ENCODE assay signal across 8 cellular contexts in the genomic region with DNA sequence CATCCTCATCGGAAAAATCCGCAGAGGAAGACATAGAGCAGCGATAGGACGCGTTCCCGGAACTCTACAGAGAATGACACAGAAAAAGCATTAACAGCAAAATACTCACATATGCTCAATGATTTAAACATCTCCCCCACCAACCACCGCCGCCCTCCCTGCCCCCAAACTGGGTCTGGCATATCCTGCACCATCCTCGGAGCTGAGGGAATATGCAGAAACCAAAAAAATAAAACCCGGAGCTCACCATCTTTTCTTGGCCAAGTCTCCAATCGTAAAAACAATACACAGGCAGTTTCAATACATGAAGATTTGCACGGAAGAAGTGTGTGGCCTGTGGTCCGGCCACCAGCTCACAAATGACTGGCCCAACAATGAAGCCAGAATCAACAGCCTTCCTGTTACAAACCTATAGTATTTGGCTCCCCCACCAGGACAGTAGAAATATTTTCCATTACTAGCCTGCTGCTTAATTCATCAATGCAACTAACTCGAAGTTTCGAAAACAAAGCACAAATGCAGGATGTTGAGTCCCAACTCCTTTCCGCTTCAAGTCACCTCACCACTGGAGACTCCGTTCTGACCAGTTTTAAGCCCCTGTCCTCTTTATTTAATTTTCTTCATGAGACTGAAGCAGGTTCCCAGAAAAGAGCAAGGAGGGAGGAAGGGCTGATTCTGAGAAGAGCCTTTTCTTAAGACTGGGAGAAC.
A peak's percentile ranks its signal among the peaks of the same experiment; 100 is the strongest.
DNase-seq lines count a peak whose midpoint lies in the region; TF ChIP-seq lines count a peak whose summit lies in the region.

No MANE protein-coding gene starts in this region.

- H2AFZ ChIP-seq in ACC112 (ENCODE audit: low read length, unreplicated experiment) (peak overlapping the region; percentile 76), H9 (ENCODE audit: low read length) (peak overlapping the region; percentile 99)

- peak overlapping the region; percentile 52 to 94 (median 84) for H3K27ac Mint-ChIP-seq in H9

- H2BK15ac ChIP-seq in H9 (ENCODE audit: low read depth, low read length) = no peak overlapping the region

- peak; percentile 78 for TF ChIP-seq CTCF in H9 (conservative IDR thresholded peaks at IDR 0.05)
- peak; percentile 67 for TF ChIP-seq CTCF in LNCaP clone FGC (IDR thresholded peaks at IDR 0.05; ENCODE audit: control insufficient read depth, extremely low read depth, insufficient read depth)
- peak; percentile 51 to 89 (median 76) for TF ChIP-seq CTCF in dorsolateral prefrontal cortex (IDR thresholded peaks at IDR 0.05 in 54 of 56, conservative IDR thresholded peaks at IDR 0.05 in 2 of 56; ENCODE audit: low read depth in 1 of 56, partially characterized antibody in 56 of 56)
- TF ChIP-seq CTCF in liver (IDR thresholded peaks at IDR 0.05; ENCODE audit: low read depth, low read length, missing input control) = peak; percentile 50

- no peak overlapping the region for H3K18ac ChIP-seq in H9 (ENCODE audit: insufficient read length, low read depth, low read length)

- H3K27me3 ChIP-seq in ACC112 (ENCODE audit: insufficient read depth, low read length) (no peaks in the 10 kb centered on the region), H9 (ENCODE audit: insufficient read depth, low read length) (no peaks in the 10 kb centered on the region), dorsolateral prefrontal cortex (no peaks in the 10 kb centered on the region), liver (ENCODE audit: control insufficient read depth in 4 of 4, insufficient read depth in 4 of 4, low read length in 3 of 4) (peaks cover 0 to 2% (median 0%) of the 10 kb centered on the region in 4 donors), stomach smooth muscle (ENCODE audit: control insufficient read depth in 1 of 2, insufficient read depth in 2 of 2, low read length in 2 of 2) (no peaks in the 10 kb centered on the region)

- H3K4me3 ChIP-seq in ACC112 (ENCODE audit: low read depth, low read length) (peak overlapping the region; percentile 87), GM08714 (ENCODE audit: low read length) (peak overlapping the region; percentile 69), LNCaP clone FGC (ENCODE audit: low read depth, low read length) (no peak overlapping the region), dorsolateral prefrontal cortex (peak overlapping the region; percentile 54 to 82 (median 72)), liver (ENCODE audit: low read depth in 1 of 3, low read length in 3 of 3) (peak overlapping the region in 1 of 3 donors; percentile 14), stomach smooth muscle (ENCODE audit: low read length in 2 of 2) (peak overlapping the region; percentile 78 to 83)

- H4K20me1 ChIP-seq in H9 (ENCODE audit: control insufficient read depth, insufficient read depth, insufficient read length) = no peaks in the 10 kb centered on the region

- no CpG with 5 or more reads among the region's 17 CpGs for WGBS in H9 (ENCODE audit: extremely low coverage, insufficient read length, low lambda C conversion rate)
- WGBS in liver = 10% methylated on average over 17 of the region's 17 CpGs

- H3K4ac ChIP-seq in H9 (ENCODE audit: low read depth, low read length) = no peak overlapping the region

- no peak overlapping the region for H3K14ac ChIP-seq in H9 (ENCODE audit: insufficient read depth, low read length)

- H2BK5ac ChIP-seq in H9 (ENCODE audit: insufficient read length, low read length) = peak overlapping the region; percentile 6

- no peaks in the 10 kb centered on the region for H3K9me3 Mint-ChIP-seq in H9

- H4K91ac ChIP-seq in H9 (ENCODE audit: insufficient read length, low read depth, low read length) = no peak overlapping the region

- H3K9ac ChIP-seq in H9 (ENCODE audit: extremely low read depth, insufficient read length, low read length) (peak overlapping the region; percentile 49), liver (ENCODE audit: low read depth in 1 of 2, low read length in 2 of 2) (no peak overlapping the region), stomach smooth muscle (ENCODE audit: low read length in 2 of 2) (peak overlapping the region; percentile 60)

- no peak overlapping the region for H3K23ac ChIP-seq in H9 (ENCODE audit: insufficient read length, low read depth, low read length)

- no peak overlapping the region for H2BK12ac ChIP-seq in H9 (ENCODE audit: insufficient read length, low read depth, low read length)

- H3K4me3 Mint-ChIP-seq in H9 = peak overlapping the region; percentile 86 to 90

- H3K27me3 Mint-ChIP-seq in H9 (ENCODE audit: low read depth) = peaks cover 9% of the 10 kb centered on the region

- H3K79me2 ChIP-seq in ACC112 (ENCODE audit: control insufficient read depth, insufficient read depth, low read length, unreplicated experiment) = peaks cover 58% of the 10 kb centered on the region
- H3K79me2 ChIP-seq in H9 (ENCODE audit: insufficient read depth, low read length) = peaks cover 5% of the 10 kb centered on the region; the same call in 1 of the 2 replicates

- H3K23me2 ChIP-seq in H9 (ENCODE audit: insufficient read length, low read depth, low read length, poor library complexity, severe bottlenecking) = peaks cover 3% of the 10 kb centered on the region

- DNase-seq in H9 (peak; percentile 62), LNCaP clone FGC (ENCODE audit: low read depth) (peak; percentile 32), SKM-1 treated with dmso at 0.1 percent for 144 hours (lab: John Stamatoyannopoulos, UW; ENCODE audit: unreplicated experiment) (peak; percentile 59), dorsolateral prefrontal cortex (peak in 8 of 10 donors; percentile 25 to 67 (median 50))

- peaks cover 43% of the 10 kb centered on the region for H3K4me1 ChIP-seq in ACC112 (ENCODE audit: control insufficient read depth, insufficient read depth, low read length, unreplicated experiment)
- peaks cover 21% of the 10 kb centered on the region; the same call in 1 of the 2 replicates for H3K4me1 ChIP-seq in H9 (ENCODE audit: insufficient read depth, low read length)
- H3K4me1 ChIP-seq in liver (ENCODE audit: control insufficient read depth in 4 of 4, insufficient read depth in 4 of 4, low read length in 3 of 4) = peaks cover 0 to 11% (median 5%) of the 10 kb centered on the region in 4 donors
- peaks cover 12% of the 10 kb centered on the region for H3K4me1 ChIP-seq in stomach smooth muscle (ENCODE audit: control insufficient read depth, insufficient read depth, low read length)

- TF ChIP-seq RAD21 in liver (IDR thresholded peaks at IDR 0.05) = peak; percentile 81 to 84

- H3K4me1 Mint-ChIP-seq in H9 = peaks cover 40 to 53% of the 10 kb centered on the region in 2 experiments

- no peak overlapping the region for H2BK20ac ChIP-seq in H9 (ENCODE audit: low read depth, low read length, poor library complexity, severe bottlenecking)

- peak overlapping the region; percentile 57 for H3K4me2 ChIP-seq in H9 (ENCODE audit: insufficient read depth, insufficient read length, low read length)

- no peak overlapping the region for H4K8ac ChIP-seq in H9 (replicated peaks; ENCODE audit: insufficient read length, low read depth, low read length)

- H2AK5ac ChIP-seq in H9 (ENCODE audit: insufficient read length, low read length) = no peak overlapping the region

- H3K9me3 ChIP-seq in H9 (ENCODE audit: control insufficient read depth, low read depth, low read length) (no peaks in the 10 kb centered on the region), liver (ENCODE audit: control insufficient read depth in 4 of 4, low read length in 3 of 4) (no peaks in the 10 kb centered on the region), stomach smooth muscle (ENCODE audit: control insufficient read depth in 2 of 2, low read length in 2 of 2) (no peaks in the 10 kb centered on the region)

- intact Hi-C loops in dorsolateral prefrontal cortex (cut with DNase I) = loop anchor here (2.0 to 5.0 kb wide), 5 partner anchors 93 to 494 kb away; no protein-coding TSS in a partner anchor

- H3K27ac ChIP-seq in ACC112 (ENCODE audit: low read depth, low read length) (peak overlapping the region; percentile 82), H9 (ENCODE audit: insufficient read length, low read depth, low read length) (peak overlapping the region; percentile 66), dorsolateral prefrontal cortex (peak overlapping the region; percentile 33 to 95 (median 88)), liver (ENCODE audit: low read depth in 1 of 2, low read length in 2 of 2) (no peak overlapping the region), stomach smooth muscle (ENCODE audit: low read length) (peak overlapping the region; percentile 18)

- H3T11ph ChIP-seq in H9 (ENCODE audit: low read length) = no peak overlapping the region

- H4K5ac ChIP-seq in H9 (ENCODE audit: insufficient read length, low read depth, low read length) = no peak overlapping the region

- H3K79me1 ChIP-seq in H9 (ENCODE audit: insufficient read depth, low read depth, low read length, poor library complexity, severe bottlenecking) = no peaks in the 10 kb centered on the region

- no peak overlapping the region for H3K56ac ChIP-seq in H9 (ENCODE audit: insufficient read length, low read depth, low read length)

- H3K36me3 Mint-ChIP-seq in H9 (ENCODE audit: insufficient read depth in 1 of 3, low read depth in 3 of 3) = peaks cover 0 to 4% (median 2%) of the 10 kb centered on the region in 3 experiments; a peak in 2 of 7 replicates

- H3K36me3 ChIP-seq in ACC112 (ENCODE audit: insufficient read depth, low read length) = no peaks in the 10 kb centered on the region
- no peaks in the 10 kb centered on the region for H3K36me3 ChIP-seq in liver (ENCODE audit: control insufficient read depth in 4 of 4, insufficient read depth in 3 of 4, low read depth in 1 of 4, low read length in 3 of 4)
- H3K36me3 ChIP-seq in stomach smooth muscle (ENCODE audit: control insufficient read depth in 2 of 2, insufficient read depth in 2 of 2, low read length in 2 of 2) = no peaks in the 10 kb centered on the region

- H2BK120ac ChIP-seq in H9 (ENCODE audit: low read depth, low read length, poor library complexity, severe bottlenecking) = no peak overlapping the region

TF ChIP-seq in liver, 16 proteins besides CTCF, POLR2A, EP300 and RAD21 (continues in another document):
- no peak for TF ChIP-seq FOXA2 (IDR thresholded peaks at IDR 0.05)
- no peak for TF ChIP-seq RXRA (IDR thresholded peaks at IDR 0.05)
- TF ChIP-seq, protein P1, sequence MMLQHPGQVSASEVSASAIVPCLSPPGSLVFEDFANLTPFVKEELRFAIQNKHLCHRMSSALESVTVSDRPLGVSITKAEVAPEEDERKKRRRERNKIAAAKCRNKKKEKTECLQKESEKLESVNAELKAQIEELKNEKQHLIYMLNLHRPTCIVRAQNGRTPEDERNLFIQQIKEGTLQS (IDR thresholded peaks at IDR 0.05) = no peak
- TF ChIP-seq, protein P2, sequence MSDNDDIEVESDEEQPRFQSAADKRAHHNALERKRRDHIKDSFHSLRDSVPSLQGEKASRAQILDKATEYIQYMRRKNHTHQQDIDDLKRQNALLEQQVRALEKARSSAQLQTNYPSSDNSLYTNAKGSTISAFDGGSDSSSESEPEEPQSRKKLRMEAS (IDR thresholded peaks at IDR 0.05) = no peak
- TF ChIP-seq HNF4G (IDR thresholded peaks at IDR 0.05) = no peak
- TF ChIP-seq EGR1 (IDR thresholded peaks at IDR 0.05; ENCODE audit: low read depth in 2 of 2) = peak in 1 of 2 donors; percentile 38
- no peak for TF ChIP-seq FOXA1 (IDR thresholded peaks at IDR 0.05)
- no peak for TF ChIP-seq JUND (IDR thresholded peaks at IDR 0.05)
- peak; percentile 47 for TF ChIP-seq TAF1 (conservative IDR thresholded peaks at IDR 0.05)

Comparison
In these comparisons a context has a peak if more than half of its experiments do, and no peak if none do; other contexts are left out.
1. H3K27ac ChIP-seq: peak in ACC112 (single experiment), H9 (single experiment), dorsolateral prefrontal cortex (59 of 59) and stomach smooth muscle (single experiment); none in liver (0 of 2).
2. H3K9ac ChIP-seq: peak in H9 (single experiment) and stomach smooth muscle (2 of 2); none in liver (0 of 2).
3. Peak in every context shown above with its lines, with median percentiles within 50 percentile points of each other: DNase-seq and CTCF ChIP-seq.